ENCODE assay signal across 13 cellular contexts in the genomic region with DNA sequence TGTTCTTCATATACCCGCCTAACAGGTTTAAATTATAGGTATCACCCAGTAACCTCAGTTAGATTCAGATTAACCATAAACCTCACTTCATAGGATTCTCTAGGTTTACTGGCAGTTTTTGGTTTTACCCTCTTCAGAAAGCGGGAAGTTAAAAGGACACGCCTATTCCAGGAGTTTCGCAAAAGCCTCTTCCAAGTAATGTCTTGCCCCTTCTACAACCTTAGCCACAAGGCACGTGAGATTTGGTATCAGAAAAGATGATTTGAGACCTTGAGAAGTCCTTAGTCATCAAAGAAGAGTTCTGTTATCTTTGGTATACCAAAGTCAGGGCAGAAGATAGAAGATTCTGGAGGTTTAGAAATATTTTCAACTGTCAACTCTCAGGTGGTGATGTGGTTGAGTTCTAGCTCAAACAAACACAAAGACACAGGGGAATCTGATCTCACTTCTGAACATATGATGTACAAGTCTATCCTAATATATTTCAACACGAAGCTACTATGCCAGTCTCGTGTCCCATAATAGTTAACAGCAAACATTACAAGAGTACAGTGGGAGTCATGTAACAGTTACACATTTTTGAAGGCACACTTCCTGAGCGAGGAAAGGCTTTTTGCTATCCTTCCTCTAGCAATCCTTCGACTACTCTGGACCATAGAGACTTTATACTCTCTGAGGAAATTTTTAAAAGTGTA.
A peak's percentile ranks its signal among the peaks of the same experiment; 100 is the strongest.
DNase-seq lines count a peak whose midpoint lies in the region; ATAC-seq and TF ChIP-seq lines count a peak whose summit lies in the region.
"Had no signal": no experiment of that assay in that cellular context is flagged by ENCODE, and none has a peak within 500 bp of the region (broad histone marks: within the 10 kb centered on the region; RNA-seq: fewer than 3 reads in every experiment).

No MANE protein-coding gene starts in this region.

- intact Hi-C loops in spleen (cut with DNase I; ENCODE audit: low total_unique reads): no loop called here
- intact Hi-C loops in tibial artery (cut with DNase I; ENCODE audit: low total_unique reads): no loop called here

- peak overlapping the region; percentile 44 for H3K4me3 Mint-ChIP-seq in activated CD4-positive, alpha-beta T cell treated with anti-CD3 and anti-CD28 coated beads, Interleukin-2, amount 10 ng/mL, durations not matched to agents 7 days and 5 days
- peak overlapping the region; percentile 2 for H3K4me3 Mint-ChIP-seq in activated naive CD8-positive, alpha-beta T cell
- H3K4me3 Mint-ChIP-seq: brain had no signal

- no peaks in the 10 kb centered on the region for H3K36me3 ChIP-seq in spleen
- no peaks in the 10 kb centered on the region for H3K36me3 ChIP-seq in tibial artery
- H3K36me3 ChIP-seq: right atrium auricular region, tibial nerve had no signal

- H3K4me1 ChIP-seq in spleen (peaks cover 0 to 42% (median 7%) of the 10 kb centered on the region in 6 donors), tibial artery (peaks cover 0 to 38% (median 1%) of the 10 kb centered on the region in 4 donors)
- H3K4me1 ChIP-seq: right atrium auricular region had no signal

- H3K27me3 ChIP-seq in spleen (replicated peaks in 1 of 7): no peaks in the 10 kb centered on the region
- no peaks in the 10 kb centered on the region for H3K27me3 ChIP-seq in tibial artery
- H3K27me3 ChIP-seq: right atrium auricular region, tibial nerve had no signal

- ATAC-seq in GM19351 (IDR thresholded peaks at IDR 0.05; ENCODE audit: unreplicated experiment): no peak

- peak overlapping the region in 1 of 8 donors; percentile 55 for H3K4me3 ChIP-seq in spleen
- no peak overlapping the region for H3K4me3 ChIP-seq in tibial artery
- H3K4me3 ChIP-seq: right atrium auricular region, tibial nerve had no signal

- CTCF ChIA-PET in activated CD4-positive, alpha-beta T cell treated with anti-CD3 and anti-CD28 coated beads, Interleukin-2, amount 10 ng/mL, durations not matched to agents 7 days and 5 days (lab: Charles Lee): interaction anchor here (0.7 to 1.4 kb wide), 9 partner anchors 10 to 272 kb away, joined by 3 to 4 read pairs (median 3); no protein-coding TSS in a partner anchor

- no peaks in the 10 kb centered on the region for H3K27me3 Mint-ChIP-seq in activated CD4-positive, alpha-beta T cell treated with anti-CD3 and anti-CD28 coated beads, Interleukin-2, amount 10 ng/mL, durations not matched to agents 7 days and 5 days
- no peaks in the 10 kb centered on the region for H3K27me3 Mint-ChIP-seq in activated naive CD8-positive, alpha-beta T cell
- H3K27me3 Mint-ChIP-seq: brain had no signal

- peaks cover 54% of the 10 kb centered on the region for H3K4me1 Mint-ChIP-seq in activated CD4-positive, alpha-beta T cell treated with anti-CD3 and anti-CD28 coated beads, Interleukin-2, amount 10 ng/mL, durations not matched to agents 7 days and 5 days
- H3K4me1 Mint-ChIP-seq in activated naive CD8-positive, alpha-beta T cell (ENCODE audit: low read depth): peaks cover 23% of the 10 kb centered on the region

- DNase-seq in activated CD4-positive, alpha-beta T cell treated with anti-CD3 and anti-CD28 coated beads, Interleukin-2, amount 10 ng/mL, durations not matched to agents 7 days and 5 days: peak; percentile 72
- no peak for DNase-seq in activated CD4-positive, alpha-beta T cell treated with anti-CD3 and anti-CD28 coated beads, Interleukin-2, amount 50 U/mL, for 1 hour
- DNase-seq in NOMO-1 treated with dmso at 0.1 percent for 144 hours (lab: John Stamatoyannopoulos, UW; ENCODE audit: unreplicated experiment): peak; percentile 84
- DNase-seq in spleen: no peak
- DNase-seq in NCI-H2196 treated with DMSO at 0.1 percent for 48 hours (lab: John Stamatoyannopoulos, UW; ENCODE audit: unreplicated experiment): no peak
- DNase-seq in tibial artery: no peak
- DNase-seq: Right ventricle myocardium superior had no signal

- TF ChIP-seq CTCF in spleen (IDR thresholded peaks at IDR 0.05 in 8 of 11, conservative IDR thresholded peaks at IDR 0.05 in 3 of 11) (no peak), tibial artery (IDR thresholded peaks at IDR 0.05) (no peak)

- peak overlapping the region; percentile 95 for H3K27ac Mint-ChIP-seq in activated CD4-positive, alpha-beta T cell treated with anti-CD3 and anti-CD28 coated beads, Interleukin-2, amount 10 ng/mL, durations not matched to agents 7 days and 5 days
- H3K27ac Mint-ChIP-seq in activated naive CD8-positive, alpha-beta T cell: peak overlapping the region; percentile 58
- H3K27ac Mint-ChIP-seq: brain had no signal

- POLR2A ChIA-PET in activated CD4-positive, alpha-beta T cell treated with anti-CD3 and anti-CD28 coated beads, Interleukin-2, amount 10 ng/mL, durations not matched to agents 7 days and 5 days (lab: Charles Lee): interaction anchor here (1.1 kb wide), 1 partner anchor 153 kb away, joined by 3 read pairs; the partner anchor contains the start of gene ALG8

- peak overlapping the region in 7 of 8 donors; percentile 59 to 93 (median 86) for H3K27ac ChIP-seq in spleen
- H3K27ac ChIP-seq in tibial artery: no peak overlapping the region
- H3K27ac ChIP-seq: epithelial cell of prostate had no signal

- H3K9me3 Mint-ChIP-seq in activated CD4-positive, alpha-beta T cell treated with anti-CD3 and anti-CD28 coated beads, Interleukin-2, amount 10 ng/mL, durations not matched to agents 7 days and 5 days: peaks cover 42% of the 10 kb centered on the region
- no peaks in the 10 kb centered on the region for H3K9me3 Mint-ChIP-seq in activated naive CD8-positive, alpha-beta T cell (ENCODE audit: low read depth)

- WGBS in spleen, 5 donors: 41 to 65% (median 49%) methylated on average over 9 of the region's 9 CpGs

- peaks cover 54% of the 10 kb centered on the region for H3K36me3 Mint-ChIP-seq in activated CD4-positive, alpha-beta T cell treated with anti-CD3 and anti-CD28 coated beads, Interleukin-2, amount 10 ng/mL, durations not matched to agents 7 days and 5 days (ENCODE audit: low read depth)
- no peaks in the 10 kb centered on the region for H3K36me3 Mint-ChIP-seq in activated naive CD8-positive, alpha-beta T cell

- no peak for TF ChIP-seq POLR2A in spleen (IDR thresholded peaks at IDR 0.05)

- H3K9me3 ChIP-seq in spleen (peaks cover 0 to 9% (median 2%) of the 10 kb centered on the region in 8 donors), tibial artery (peaks cover 0 to 6% (median 0%) of the 10 kb centered on the region in 3 donors)

Comparison
In these comparisons a context has a peak if more than half of its experiments do, and no peak if none do; other contexts are left out.
1. DNase-seq: peak in activated CD4-positive, alpha-beta T cell treated with anti-CD3 and anti-CD28 coated beads, Interleukin-2, amount 10 ng/mL, durations not matched to agents 7 days and 5 days (single experiment) and NOMO-1 treated with dmso at 0.1 percent for 144 hours (single experiment); none in activated CD4-positive, alpha-beta T cell treated with anti-CD3 and anti-CD28 coated beads, Interleukin-2, amount 50 U/mL, for 1 hour (single experiment), spleen (single experiment), NCI-H2196 treated with DMSO at 0.1 percent for 48 hours (single experiment) and tibial artery (0 of 2).
2. H3K27ac ChIP-seq: peak in spleen (7 of 8); none in tibial artery (0 of 2).